ENCODE assay signal across 10 cellular contexts in the genomic region with DNA sequence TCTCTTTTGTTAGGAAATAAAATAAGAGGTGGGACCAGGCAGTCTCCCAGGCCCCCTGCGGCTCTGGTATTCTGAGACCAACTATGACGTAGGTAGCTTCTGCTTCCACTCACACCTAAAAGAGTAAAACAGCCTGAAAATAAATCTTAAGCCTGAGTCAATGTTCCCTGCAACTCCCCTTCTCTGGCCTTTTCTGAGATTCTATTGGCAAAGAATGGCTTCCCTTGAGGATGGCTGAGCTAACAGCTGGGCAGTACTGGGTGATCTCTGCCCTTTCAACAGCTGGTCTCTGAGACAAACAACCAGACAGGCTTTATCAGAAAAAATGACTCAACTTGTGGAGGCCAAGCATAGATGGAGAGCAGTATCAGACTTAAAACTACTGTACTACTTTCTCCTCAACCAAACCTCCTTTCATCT. TPM values are rescaled to one million over a fixed set of nuclear protein-coding genes. Genes with fewer than 3 reads are reported as not detected.
DNase-seq lines count a peak whose midpoint lies in the region; ATAC-seq and TF ChIP-seq lines count a peak whose summit lies in the region.
"Had no signal": no experiment of that assay in that cellular context is flagged by ENCODE, and none has a peak within 500 bp of the region (broad histone marks: within the 10 kb centered on the region; RNA-seq: fewer than 3 reads in every experiment).

No MANE protein-coding gene starts in this region.

- H3K27ac ChIP-seq in lung (ENCODE audit: low read depth in 1 of 2, low read length in 1 of 2) (peak overlapping the region in 1 of 2 donors; percentile 68), testis (peak overlapping the region in 1 of 2 donors; percentile 56)

- intact Hi-C loops in testis (cut with DNase I; ENCODE audit: low total_unique reads) = no loop called here

- DNase-seq in LHCN-M2 (ENCODE audit: low read depth) (peak; percentile 100), dermis blood vessel endothelial cell (peak; percentile 65), lung (ENCODE audit: low spot score) (no peak), testis (peak; percentile 65), NCI-H2081 (lab: John Stamatoyannopoulos, UW) (no peak), islet precursor cell (no peak), NCI-H146 (lab: John Stamatoyannopoulos, UW) (no peak)
- DNase-seq in activated T-cell treated with anti-CD3 and anti-CD28 coated beads, Interleukin-2, amount 50 U/mL, for 4 hours = no peak
- DNase-seq: activated CD4-positive, alpha-beta T cell treated with anti-CD3 and anti-CD28 coated beads, Interleukin-2, amount 10 ng/mL, durations not matched to agents 7 days and 5 days; stimulated activated CD4-positive, alpha-beta T cell treated with anti-CD3 and anti-CD28 coated beads, Interleukin-12 subunit alpha, Interleukin-12 subunit beta, amount 100 ng/mL, for 4 hours had no signal

- H3K36me3 ChIP-seq in lung (ENCODE audit: control insufficient read depth in 2 of 2, insufficient read depth in 2 of 2, low read length in 2 of 2) (peaks cover 0 to 3% of the 10 kb centered on the region in 2 donors), testis (ENCODE audit: low read depth, missing control alignments) (no peaks in the 10 kb centered on the region)

- H3K9me3 Mint-ChIP-seq in activated T-cell treated with anti-CD3 and anti-CD28 coated beads, Interleukin-2, amount 50 U/mL, for 4 hours = no peaks in the 10 kb centered on the region

- H3K36me3 Mint-ChIP-seq in activated T-cell treated with anti-CD3 and anti-CD28 coated beads, Interleukin-2, amount 50 U/mL, for 4 hours (ENCODE audit: insufficient read depth) = no peaks in the 10 kb centered on the region

- H3K27me3 Mint-ChIP-seq in activated T-cell treated with anti-CD3 and anti-CD28 coated beads, Interleukin-2, amount 50 U/mL, for 4 hours (ENCODE audit: low read depth) = no peaks in the 10 kb centered on the region
- H3K27me3 Mint-ChIP-seq: activated CD4-positive, alpha-beta T cell treated with anti-CD3 and anti-CD28 coated beads, Interleukin-2, amount 10 ng/mL, durations not matched to agents 7 days and 5 days had no signal

- no peak overlapping the region for H3K4me3 Mint-ChIP-seq in activated T-cell treated with anti-CD3 and anti-CD28 coated beads, Interleukin-2, amount 50 U/mL, for 4 hours
- H3K4me3 Mint-ChIP-seq: activated CD4-positive, alpha-beta T cell treated with anti-CD3 and anti-CD28 coated beads, Interleukin-2, amount 10 ng/mL, durations not matched to agents 7 days and 5 days had no signal

- H3K27me3 ChIP-seq in lung (ENCODE audit: control insufficient read depth, insufficient read depth) = no peaks in the 10 kb centered on the region
- H3K27me3 ChIP-seq in testis = no peaks in the 10 kb centered on the region

- H3K4me1 ChIP-seq in lung (ENCODE audit: control insufficient read depth in 2 of 2, insufficient read depth in 2 of 2, low read length in 2 of 2) (peaks cover 10 to 35% of the 10 kb centered on the region in 2 donors), testis (no peaks in the 10 kb centered on the region)

- H3K4me1 Mint-ChIP-seq in activated T-cell treated with anti-CD3 and anti-CD28 coated beads, Interleukin-2, amount 50 U/mL, for 4 hours (ENCODE audit: low read depth) = no peaks in the 10 kb centered on the region
- H3K4me1 Mint-ChIP-seq: activated CD4-positive, alpha-beta T cell treated with anti-CD3 and anti-CD28 coated beads, Interleukin-2, amount 10 ng/mL, durations not matched to agents 7 days and 5 days had no signal

- no peak for TF ChIP-seq POLR2A in testis (IDR thresholded peaks at IDR 0.05)

- H3K4me3 ChIP-seq in lung (no peak overlapping the region), testis (no peak overlapping the region)

- 82 to 85% methylated on average over 2 of the region's 2 CpGs for WGBS in lung, 2 donors
- WGBS in testis, 2 donors = 41 to 45% methylated on average over 2 of the region's 2 CpGs

- ATAC-seq in lung (ENCODE audit: insufficient read depth, low FRiP score) = peak; percentile 35
- ATAC-seq in activated T-cell treated with anti-CD3 and anti-CD28 coated beads, Interleukin-2, amount 50 U/mL, for 4 hours = no peak

- H3K9me3 ChIP-seq in lung (ENCODE audit: control insufficient read depth in 2 of 2, insufficient read depth in 1 of 2, low read length in 1 of 2) = no peaks in the 10 kb centered on the region
- no peaks in the 10 kb centered on the region for H3K9me3 ChIP-seq in testis

- TF ChIP-seq CTCF in lung (IDR thresholded peaks at IDR 0.05; ENCODE audit: control extremely low read depth, extremely low read depth) (no peak), testis (IDR thresholded peaks at IDR 0.05) (no peak)

RNA-seq across cellular contexts. Expression of gene CREB3L2, which starts 58.7 kb away (rescaled TPM):
- total RNA-seq in LHCN-M2 (2014; rRNA removed) = 39.1 and 40.6 TPM in 2 replicates
- 20.8 TPM for polyA plus RNA-seq in LHCN-M2 (2012)
- total RNA-seq in dermis blood vessel endothelial cell = 32.2 and 34.5 TPM in 2 replicates
- total RNA-seq in lung = 10 to 100 TPM; 74.3 to 89.1 TPM
- 10 to 100 TPM in 1 of 2 donors, 1 to 10 TPM in 1; 7.4 to 13.7 TPM for polyA plus RNA-seq in lung
- total RNA-seq in testis = 10 to 100 TPM; 23.4 to 23.9 TPM
- 22.0 TPM for polyA plus RNA-seq in testis (ENCODE audit: insufficient read depth, low read depth, low replicate concordance)
- 10 to 100 TPM; 28.1 to 34.6 (median 29.8) TPM for total RNA-seq in activated T-cell treated with anti-CD3 and anti-CD28 coated beads, Interleukin-2, amount 50 U/mL, for 4 hours

Comparison
In these comparisons a context has a peak if more than half of its experiments do, and no peak if none do; other contexts are left out.
1. DNase-seq: peak in LHCN-M2 (single experiment), dermis blood vessel endothelial cell (single experiment) and testis (single experiment); none in lung (single experiment), activated T-cell treated with anti-CD3 and anti-CD28 coated beads, Interleukin-2, amount 50 U/mL, for 4 hours (single experiment), NCI-H2081 (0 of 2), islet precursor cell (single experiment) and NCI-H146 (single experiment).